ENCODE assay signal across 21 cellular contexts in the genomic region with DNA sequence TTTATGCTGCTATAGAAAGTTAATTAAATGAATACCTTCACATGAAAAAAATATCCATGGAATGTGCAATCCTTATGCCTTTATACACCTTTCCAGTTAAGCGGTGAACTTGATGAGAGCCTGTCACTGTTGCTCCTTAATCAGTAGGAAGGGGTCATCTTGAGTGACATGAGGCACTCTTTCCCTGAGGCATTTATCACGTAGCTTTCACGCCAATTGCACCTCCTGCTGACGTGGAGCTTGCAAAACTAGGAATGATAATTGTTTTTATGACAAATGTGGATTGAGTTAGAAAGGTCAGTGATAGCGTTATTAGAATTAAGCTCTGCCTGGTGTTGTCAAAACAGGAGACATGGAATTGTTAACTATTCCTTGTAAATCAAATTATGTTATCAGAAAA.
"Had no signal": no experiment of that assay in that cellular context is flagged by ENCODE, and none has a peak within 500 bp of the region (broad histone marks: within the 10 kb centered on the region; RNA-seq: fewer than 3 reads in every experiment).

No MANE protein-coding gene starts in this region.

- H3K4me1 ChIP-seq: left lung, psoas muscle, tibial artery had no signal

- ATAC-seq: activated CD8-positive, alpha-beta T cell treated with anti-CD3 and anti-CD28 coated beads, Interleukin-2, amount 10 ng/mL, durations not matched to agents 7 days and 5 days; activated naive CD4-positive, alpha-beta T cell treated with anti-CD3 and anti-CD28 coated beads, Interleukin-2, amount 50 U/mL, for 72 hours; foreskin keratinocyte; left lung; naive thymus-derived CD8-positive, alpha-beta T cell; psoas muscle had no signal

- H3K9me3 ChIP-seq: left lung, neutrophil, ovary, psoas muscle, tibial artery had no signal

- H3K27ac ChIP-seq: foreskin keratinocyte, left lung, neutrophil, ovary, psoas muscle, tibial artery, VCaP had no signal

- DNase-seq: activated CD4-positive, alpha-beta T cell treated with anti-CD3 and anti-CD28 coated beads, Interleukin-2, amount 10 ng/mL, durations not matched to agents 7 days and 5 days; activated CD4-positive, CD25-positive, alpha-beta regulatory T cell treated with anti-CD3 and anti-CD28 coated beads, Interleukin-2, amount 50 U/mL, for 72 hours; activated CD8-positive, alpha-beta T cell treated with anti-CD3 and anti-CD28 coated beads, Interleukin-2, amount 10 ng/mL, durations not matched to agents 7 days and 5 days; activated T-cell treated with anti-CD3 and anti-CD28 coated beads, Interleukin-2, amount 50 U/mL, for 1 hour; aorta; caudate nucleus; effector CD4-positive, alpha-beta T cell; foreskin keratinocyte; immature natural killer cell; left lung; naive thymus-derived CD8-positive, alpha-beta T cell; ovary; psoas muscle; right cardiac atrium; stimulated activated CD4-positive, alpha-beta T cell treated with anti-CD3 and anti-CD28 coated beads, Interleukin-12 subunit alpha, Interleukin-12 subunit beta, amount 100 ng/mL, for 4 hours; substantia nigra; tibial artery had no signal

- H3K4me3 ChIP-seq: left lung, lung, ovary, psoas muscle, tibial artery had no signal

- H3K36me3 ChIP-seq: left lung, ovary had no signal

- H3K27me3 ChIP-seq: foreskin keratinocyte, left lung, neutrophil, ovary, tibial artery had no signal
